Comparison of ENCODE assay signal across 7 cellular contexts in the genomic region with DNA sequence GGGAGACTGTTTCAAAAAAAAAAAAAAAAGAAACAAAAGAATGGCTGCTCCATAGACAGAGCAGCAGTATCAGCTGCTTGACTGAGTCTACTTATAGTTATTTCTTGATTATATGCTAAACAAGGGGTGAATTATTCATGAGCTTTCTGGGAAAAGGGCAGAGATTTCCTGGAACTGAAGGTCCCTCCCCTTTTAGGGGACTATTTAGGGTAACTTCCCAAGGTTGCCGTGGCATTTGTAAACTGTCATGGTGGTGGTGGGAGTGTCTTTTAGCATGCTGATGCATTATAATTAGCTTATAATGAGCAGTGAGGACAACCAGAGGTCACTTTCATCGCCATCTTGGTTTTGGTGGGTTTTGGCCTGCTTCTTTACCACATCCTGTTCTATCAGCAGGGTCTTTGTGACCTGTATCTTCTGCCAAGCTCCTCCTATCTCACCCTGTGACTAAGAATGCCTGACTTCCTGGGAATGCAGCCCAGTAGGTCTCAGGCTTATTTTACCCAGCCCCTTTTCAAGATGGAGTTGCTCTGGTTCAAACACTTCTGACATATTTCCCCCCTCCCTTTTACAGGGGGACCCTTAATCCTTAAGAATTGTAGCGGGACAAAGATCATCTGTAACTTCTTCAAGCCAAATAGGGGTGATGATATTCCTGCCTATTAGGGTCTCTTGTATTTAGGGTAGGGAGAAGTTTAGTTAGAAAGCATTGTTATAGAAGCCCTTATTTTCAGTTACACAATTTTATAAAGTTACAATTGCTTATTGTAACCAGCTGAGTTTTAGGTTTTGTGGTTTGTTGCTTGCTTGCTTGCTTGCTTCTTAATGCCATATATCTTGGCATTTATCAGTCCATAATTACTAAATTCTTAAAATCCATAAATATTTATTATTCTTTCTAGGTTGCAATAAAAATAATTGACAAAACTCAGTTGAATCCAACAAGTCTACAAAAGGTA. TPM values are rescaled to one million over a fixed set of nuclear protein-coding genes. Genes with fewer than 3 reads are reported as not detected.
DNase-seq lines count a peak whose midpoint lies in the region; ATAC-seq and TF ChIP-seq lines count a peak whose summit lies in the region.

No MANE protein-coding gene starts in this region.

- peak overlapping the region; percentile 90 for H3K27ac Mint-ChIP-seq in WTC11

- H3K27ac ChIP-seq in HUES64 (ENCODE audit: low read depth, low read length): peak overlapping the region; percentile 42; the same call in 1 of the 2 replicates

- POLR2A ChIA-PET in WTC11 (lab: Charles Lee): interaction anchor here (0.6 to 0.7 kb wide), 2 partner anchors 10 to 217 kb away, joined by 3 to 6 read pairs; no protein-coding TSS in a partner anchor

- H3K4me1 Mint-ChIP-seq in WTC11: peaks cover 37% of the 10 kb centered on the region

- DNase-seq in WTC11 (ENCODE audit: low spot score) (peak; percentile 19), fibroblast of peridontal ligament (ENCODE audit: extremely low read depth) (peak; percentile 62), HT-29 (ENCODE audit: low spot score) (no peak), medulla oblongata (ENCODE audit: extremely low spot score) (no peak), DMS153 (lab: John Stamatoyannopoulos, UW) (no peak)
- DNase-seq in stimulated activated CD4-positive, alpha-beta T cell treated with anti-CD3 and anti-CD28 coated beads, Interleukin-4, amount 100 ng/mL, for 24 hours: peak; percentile 12

- WGBS in HUES64: 96% methylated on average over 3 of the region's 3 CpGs

- peaks cover 12% of the 10 kb centered on the region; the same call in 1 of the 2 replicates for H3K36me3 Mint-ChIP-seq in WTC11

- no peak overlapping the region for H3K4me3 ChIP-seq in HUES64 (ENCODE audit: low read length)

- H3K4me3 Mint-ChIP-seq in WTC11: no peak overlapping the region

- ATAC-seq in WTC11: peak; percentile 92

- H3K4me1 ChIP-seq in HUES64 (ENCODE audit: insufficient read depth, low read length): peaks cover 38% of the 10 kb centered on the region

- CTCF ChIA-PET in WTC11 (lab: Charles Lee): interaction anchor here (1.3 kb wide), 1 partner anchor 323 kb away, joined by 3 read pairs; no protein-coding TSS in a partner anchor

- H3K9ac ChIP-seq in HUES64 (ENCODE audit: low read depth, low read length): no peak overlapping the region

- no peaks in the 10 kb centered on the region for H3K9me3 ChIP-seq in HUES64 (ENCODE audit: insufficient read depth, low read depth, low read length)

- H3K27me3 ChIP-seq in HUES64 (ENCODE audit: insufficient read depth, low read length): no peaks in the 10 kb centered on the region

- no peaks in the 10 kb centered on the region for H3K27me3 Mint-ChIP-seq in WTC11 (ENCODE audit: low read depth)

- peaks cover 6% of the 10 kb centered on the region for H3K36me3 ChIP-seq in HUES64 (ENCODE audit: insufficient read depth, low read length)

- no peak for TF ChIP-seq CTCF in WTC11 (IDR thresholded peaks at IDR 0.05)

- H3K9me3 Mint-ChIP-seq in WTC11: no peaks in the 10 kb centered on the region

TF ChIP-seq in WTC11, 78 proteins besides CTCF, POLR2A, EP300 and RAD21 (continues in another document):
- TF ChIP-seq IRF2 (CRISPR knock-in tag; IDR thresholded peaks at IDR 0.05; ENCODE audit: borderline replicate concordance, low read depth): no peak
- TF ChIP-seq SMAD4 (CRISPR knock-in tag; IDR thresholded peaks at IDR 0.05): no peak
- TF ChIP-seq, protein P1, sequence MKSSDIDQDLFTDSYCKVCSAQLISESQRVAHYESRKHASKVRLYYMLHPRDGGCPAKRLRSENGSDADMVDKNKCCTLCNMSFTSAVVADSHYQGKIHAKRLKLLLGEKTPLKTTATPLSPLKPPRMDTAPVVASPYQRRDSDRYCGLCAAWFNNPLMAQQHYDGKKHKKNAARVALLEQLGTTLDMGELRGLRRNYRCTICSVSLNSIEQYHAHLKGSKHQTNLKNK (CRISPR knock-in tag; IDR thresholded peaks at IDR 0.05): no peak
- no peak for TF ChIP-seq GRHL2 (CRISPR knock-in tag; IDR thresholded peaks at IDR 0.05; ENCODE audit: insufficient replicate concordance, severe bottlenecking)
- no peak for TF ChIP-seq RORB (CRISPR knock-in tag; IDR thresholded peaks at IDR 0.05)
- TF ChIP-seq, protein P2, sequence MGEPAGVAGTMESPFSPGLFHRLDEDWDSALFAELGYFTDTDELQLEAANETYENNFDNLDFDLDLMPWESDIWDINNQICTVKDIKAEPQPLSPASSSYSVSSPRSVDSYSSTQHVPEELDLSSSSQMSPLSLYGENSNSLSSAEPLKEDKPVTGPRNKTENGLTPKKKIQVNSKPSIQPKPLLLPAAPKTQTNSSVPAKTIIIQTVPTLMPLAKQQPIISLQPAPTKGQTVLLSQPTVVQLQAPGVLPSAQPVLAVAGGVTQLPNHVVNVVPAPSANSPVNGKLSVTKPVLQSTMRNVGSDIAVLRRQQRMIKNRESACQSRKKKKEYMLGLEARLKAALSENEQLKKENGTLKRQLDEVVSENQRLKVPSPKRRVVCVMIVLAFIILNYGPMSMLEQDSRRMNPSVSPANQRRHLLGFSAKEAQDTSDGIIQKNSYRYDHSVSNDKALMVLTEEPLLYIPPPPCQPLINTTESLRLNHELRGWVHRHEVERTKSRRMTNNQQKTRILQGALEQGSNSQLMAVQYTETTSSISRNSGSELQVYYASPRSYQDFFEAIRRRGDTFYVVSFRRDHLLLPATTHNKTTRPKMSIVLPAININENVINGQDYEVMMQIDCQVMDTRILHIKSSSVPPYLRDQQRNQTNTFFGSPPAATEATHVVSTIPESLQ (CRISPR knock-in tag; IDR thresholded peaks at IDR 0.05): no peak
- TF ChIP-seq, protein P3, sequence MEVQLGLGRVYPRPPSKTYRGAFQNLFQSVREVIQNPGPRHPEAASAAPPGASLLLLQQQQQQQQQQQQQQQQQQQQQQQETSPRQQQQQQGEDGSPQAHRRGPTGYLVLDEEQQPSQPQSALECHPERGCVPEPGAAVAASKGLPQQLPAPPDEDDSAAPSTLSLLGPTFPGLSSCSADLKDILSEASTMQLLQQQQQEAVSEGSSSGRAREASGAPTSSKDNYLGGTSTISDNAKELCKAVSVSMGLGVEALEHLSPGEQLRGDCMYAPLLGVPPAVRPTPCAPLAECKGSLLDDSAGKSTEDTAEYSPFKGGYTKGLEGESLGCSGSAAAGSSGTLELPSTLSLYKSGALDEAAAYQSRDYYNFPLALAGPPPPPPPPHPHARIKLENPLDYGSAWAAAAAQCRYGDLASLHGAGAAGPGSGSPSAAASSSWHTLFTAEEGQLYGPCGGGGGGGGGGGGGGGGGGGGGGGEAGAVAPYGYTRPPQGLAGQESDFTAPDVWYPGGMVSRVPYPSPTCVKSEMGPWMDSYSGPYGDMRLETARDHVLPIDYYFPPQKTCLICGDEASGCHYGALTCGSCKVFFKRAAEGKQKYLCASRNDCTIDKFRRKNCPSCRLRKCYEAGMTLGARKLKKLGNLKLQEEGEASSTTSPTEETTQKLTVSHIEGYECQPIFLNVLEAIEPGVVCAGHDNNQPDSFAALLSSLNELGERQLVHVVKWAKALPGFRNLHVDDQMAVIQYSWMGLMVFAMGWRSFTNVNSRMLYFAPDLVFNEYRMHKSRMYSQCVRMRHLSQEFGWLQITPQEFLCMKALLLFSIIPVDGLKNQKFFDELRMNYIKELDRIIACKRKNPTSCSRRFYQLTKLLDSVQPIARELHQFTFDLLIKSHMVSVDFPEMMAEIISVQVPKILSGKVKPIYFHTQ (CRISPR knock-in tag; IDR thresholded peaks at IDR 0.05): 0 out of 2 replicates have a peak, but pooled peaks have one; percentile 65
- TF ChIP-seq, protein P4, sequence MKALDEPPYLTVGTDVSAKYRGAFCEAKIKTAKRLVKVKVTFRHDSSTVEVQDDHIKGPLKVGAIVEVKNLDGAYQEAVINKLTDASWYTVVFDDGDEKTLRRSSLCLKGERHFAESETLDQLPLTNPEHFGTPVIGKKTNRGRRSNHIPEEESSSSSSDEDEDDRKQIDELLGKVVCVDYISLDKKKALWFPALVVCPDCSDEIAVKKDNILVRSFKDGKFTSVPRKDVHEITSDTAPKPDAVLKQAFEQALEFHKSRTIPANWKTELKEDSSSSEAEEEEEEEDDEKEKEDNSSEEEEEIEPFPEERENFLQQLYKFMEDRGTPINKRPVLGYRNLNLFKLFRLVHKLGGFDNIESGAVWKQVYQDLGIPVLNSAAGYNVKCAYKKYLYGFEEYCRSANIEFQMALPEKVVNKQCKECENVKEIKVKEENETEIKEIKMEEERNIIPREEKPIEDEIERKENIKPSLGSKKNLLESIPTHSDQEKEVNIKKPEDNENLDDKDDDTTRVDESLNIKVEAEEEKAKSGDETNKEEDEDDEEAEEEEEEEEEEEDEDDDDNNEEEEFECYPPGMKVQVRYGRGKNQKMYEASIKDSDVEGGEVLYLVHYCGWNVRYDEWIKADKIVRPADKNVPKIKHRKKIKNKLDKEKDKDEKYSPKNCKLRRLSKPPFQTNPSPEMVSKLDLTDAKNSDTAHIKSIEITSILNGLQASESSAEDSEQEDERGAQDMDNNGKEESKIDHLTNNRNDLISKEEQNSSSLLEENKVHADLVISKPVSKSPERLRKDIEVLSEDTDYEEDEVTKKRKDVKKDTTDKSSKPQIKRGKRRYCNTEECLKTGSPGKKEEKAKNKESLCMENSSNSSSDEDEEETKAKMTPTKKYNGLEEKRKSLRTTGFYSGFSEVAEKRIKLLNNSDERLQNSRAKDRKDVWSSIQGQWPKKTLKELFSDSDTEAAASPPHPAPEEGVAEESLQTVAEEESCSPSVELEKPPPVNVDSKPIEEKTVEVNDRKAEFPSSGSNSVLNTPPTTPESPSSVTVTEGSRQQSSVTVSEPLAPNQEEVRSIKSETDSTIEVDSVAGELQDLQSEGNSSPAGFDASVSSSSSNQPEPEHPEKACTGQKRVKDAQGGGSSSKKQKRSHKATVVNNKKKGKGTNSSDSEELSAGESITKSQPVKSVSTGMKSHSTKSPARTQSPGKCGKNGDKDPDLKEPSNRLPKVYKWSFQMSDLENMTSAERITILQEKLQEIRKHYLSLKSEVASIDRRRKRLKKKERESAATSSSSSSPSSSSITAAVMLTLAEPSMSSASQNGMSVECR (CRISPR knock-in tag; IDR thresholded peaks at IDR 0.05; ENCODE audit: borderline replicate concordance): no peak
- TF ChIP-seq ZNF396 (CRISPR knock-in tag; IDR thresholded peaks at IDR 0.05; ENCODE audit: borderline replicate concordance): peak; percentile 96; the same call in 1 of the 2 replicates
- TF ChIP-seq ZNF219 (CRISPR knock-in tag; IDR thresholded peaks at IDR 0.05; ENCODE audit: borderline replicate concordance): no peak
- TF ChIP-seq SP1 (CRISPR knock-in tag; conservative IDR thresholded peaks at IDR 0.05): no peak
- TF ChIP-seq ZNF423 (CRISPR knock-in tag; IDR thresholded peaks at IDR 0.05): peak; percentile 55; the same call in 1 of the 2 replicates
- no peak for TF ChIP-seq NFYB (CRISPR knock-in tag; conservative IDR thresholded peaks at IDR 0.05; ENCODE audit: low read depth)
- no peak for TF ChIP-seq FOXP1 (CRISPR knock-in tag; IDR thresholded peaks at IDR 0.05; ENCODE audit: borderline replicate concordance)
- no peak for TF ChIP-seq KAT7 (CRISPR knock-in tag; IDR thresholded peaks at IDR 0.05; ENCODE audit: borderline replicate concordance)

RNA-seq across cellular contexts. Expression of a gene that starts 42.5 kb away (rescaled TPM):
- 57.9 TPM for polyA plus RNA-seq in HUES64 (2013, experiment 1 of 2)
- 53.8 TPM for polyA plus RNA-seq in HUES64 (2013, experiment 2 of 2)
- 82.2 to 93.7 TPM (median 83.0 TPM) in 3 replicates for total RNA-seq in WTC11 (2021)
- total RNA-seq in HT-29 (2014; rRNA removed; shearing (Covaris generic)): 33.2 and 43.0 TPM in 2 replicates

Comparison
In these comparisons a context has a peak if more than half of its experiments do, and no peak if none do; other contexts are left out.
1. DNase-seq: peak in WTC11 (single experiment), fibroblast of peridontal ligament (single experiment) and stimulated activated CD4-positive, alpha-beta T cell treated with anti-CD3 and anti-CD28 coated beads, Interleukin-4, amount 100 ng/mL, for 24 hours (single experiment); none in HT-29 (single experiment), medulla oblongata (single experiment) and DMS153 (single experiment).